2 cellular contexts compared by ENCODE assay signal in the genomic region with DNA sequence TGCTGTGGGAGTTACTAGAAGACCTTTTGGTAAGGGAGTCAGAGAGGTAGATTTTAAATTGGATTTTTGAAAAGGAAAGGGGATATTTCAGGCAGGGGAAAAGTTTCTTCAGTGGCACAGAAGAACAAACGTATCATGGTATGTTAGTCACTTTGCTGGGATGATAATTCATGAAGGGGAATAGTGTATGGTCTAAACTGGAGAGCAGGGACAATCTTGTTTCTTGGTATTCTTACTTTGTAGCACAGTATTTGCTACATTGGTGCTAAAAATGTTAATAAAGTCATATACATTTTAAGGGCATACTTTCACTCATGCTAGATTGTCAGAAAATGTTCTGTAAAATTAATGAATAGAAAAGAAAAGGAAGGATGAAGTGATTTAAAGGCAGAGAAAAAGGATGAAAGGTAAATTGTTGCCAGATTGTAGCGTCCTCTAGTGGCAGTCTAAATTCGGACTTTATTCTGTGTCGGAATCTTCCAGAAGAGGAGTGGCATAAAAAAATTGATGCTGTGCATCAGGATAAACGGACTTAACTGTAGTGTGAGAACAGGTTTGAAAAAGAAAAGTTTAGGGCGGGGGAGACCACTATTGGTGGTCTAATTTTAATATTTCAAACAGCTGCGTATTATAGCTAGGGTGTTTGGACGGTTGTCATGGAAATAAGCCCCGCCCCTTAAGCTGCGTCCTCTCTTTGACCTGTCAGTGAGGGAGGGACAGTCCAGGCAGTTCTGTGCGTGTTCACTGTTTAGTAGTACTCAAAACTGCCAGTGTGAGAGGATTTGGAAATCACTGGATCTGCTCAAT.
TF ChIP-seq lines count a peak whose summit lies in the region.

A gene with protein sequence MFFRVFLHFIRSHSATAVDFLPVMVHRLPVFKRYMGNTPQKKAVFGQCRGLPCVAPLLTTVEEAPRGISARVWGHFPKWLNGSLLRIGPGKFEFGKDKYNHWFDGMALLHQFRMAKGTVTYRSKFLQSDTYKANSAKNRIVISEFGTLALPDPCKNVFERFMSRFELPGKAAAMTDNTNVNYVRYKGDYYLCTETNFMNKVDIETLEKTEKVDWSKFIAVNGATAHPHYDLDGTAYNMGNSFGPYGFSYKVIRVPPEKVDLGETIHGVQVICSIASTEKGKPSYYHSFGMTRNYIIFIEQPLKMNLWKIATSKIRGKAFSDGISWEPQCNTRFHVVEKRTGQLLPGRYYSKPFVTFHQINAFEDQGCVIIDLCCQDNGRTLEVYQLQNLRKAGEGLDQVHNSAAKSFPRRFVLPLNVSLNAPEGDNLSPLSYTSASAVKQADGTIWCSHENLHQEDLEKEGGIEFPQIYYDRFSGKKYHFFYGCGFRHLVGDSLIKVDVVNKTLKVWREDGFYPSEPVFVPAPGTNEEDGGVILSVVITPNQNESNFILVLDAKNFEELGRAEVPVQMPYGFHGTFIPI (plus strand): TSS at position 724 of the 807 bp plus-strand sequence. CDS start 90 bp downstream, outside the sequence.

TF ChIP-seq in GM23338, 12 proteins besides CTCF, POLR2A, EP300 and RAD21 (continues in another document):
- TF ChIP-seq CREB1 (CRISPR knock-in tag; IDR thresholded peaks at IDR 0.05; ENCODE audit: low read depth), result no peak
- no peak for TF ChIP-seq EZH2 (IDR thresholded peaks at IDR 0.05; ENCODE audit: low read depth, unreplicated experiment)
- TF ChIP-seq, protein P1, sequence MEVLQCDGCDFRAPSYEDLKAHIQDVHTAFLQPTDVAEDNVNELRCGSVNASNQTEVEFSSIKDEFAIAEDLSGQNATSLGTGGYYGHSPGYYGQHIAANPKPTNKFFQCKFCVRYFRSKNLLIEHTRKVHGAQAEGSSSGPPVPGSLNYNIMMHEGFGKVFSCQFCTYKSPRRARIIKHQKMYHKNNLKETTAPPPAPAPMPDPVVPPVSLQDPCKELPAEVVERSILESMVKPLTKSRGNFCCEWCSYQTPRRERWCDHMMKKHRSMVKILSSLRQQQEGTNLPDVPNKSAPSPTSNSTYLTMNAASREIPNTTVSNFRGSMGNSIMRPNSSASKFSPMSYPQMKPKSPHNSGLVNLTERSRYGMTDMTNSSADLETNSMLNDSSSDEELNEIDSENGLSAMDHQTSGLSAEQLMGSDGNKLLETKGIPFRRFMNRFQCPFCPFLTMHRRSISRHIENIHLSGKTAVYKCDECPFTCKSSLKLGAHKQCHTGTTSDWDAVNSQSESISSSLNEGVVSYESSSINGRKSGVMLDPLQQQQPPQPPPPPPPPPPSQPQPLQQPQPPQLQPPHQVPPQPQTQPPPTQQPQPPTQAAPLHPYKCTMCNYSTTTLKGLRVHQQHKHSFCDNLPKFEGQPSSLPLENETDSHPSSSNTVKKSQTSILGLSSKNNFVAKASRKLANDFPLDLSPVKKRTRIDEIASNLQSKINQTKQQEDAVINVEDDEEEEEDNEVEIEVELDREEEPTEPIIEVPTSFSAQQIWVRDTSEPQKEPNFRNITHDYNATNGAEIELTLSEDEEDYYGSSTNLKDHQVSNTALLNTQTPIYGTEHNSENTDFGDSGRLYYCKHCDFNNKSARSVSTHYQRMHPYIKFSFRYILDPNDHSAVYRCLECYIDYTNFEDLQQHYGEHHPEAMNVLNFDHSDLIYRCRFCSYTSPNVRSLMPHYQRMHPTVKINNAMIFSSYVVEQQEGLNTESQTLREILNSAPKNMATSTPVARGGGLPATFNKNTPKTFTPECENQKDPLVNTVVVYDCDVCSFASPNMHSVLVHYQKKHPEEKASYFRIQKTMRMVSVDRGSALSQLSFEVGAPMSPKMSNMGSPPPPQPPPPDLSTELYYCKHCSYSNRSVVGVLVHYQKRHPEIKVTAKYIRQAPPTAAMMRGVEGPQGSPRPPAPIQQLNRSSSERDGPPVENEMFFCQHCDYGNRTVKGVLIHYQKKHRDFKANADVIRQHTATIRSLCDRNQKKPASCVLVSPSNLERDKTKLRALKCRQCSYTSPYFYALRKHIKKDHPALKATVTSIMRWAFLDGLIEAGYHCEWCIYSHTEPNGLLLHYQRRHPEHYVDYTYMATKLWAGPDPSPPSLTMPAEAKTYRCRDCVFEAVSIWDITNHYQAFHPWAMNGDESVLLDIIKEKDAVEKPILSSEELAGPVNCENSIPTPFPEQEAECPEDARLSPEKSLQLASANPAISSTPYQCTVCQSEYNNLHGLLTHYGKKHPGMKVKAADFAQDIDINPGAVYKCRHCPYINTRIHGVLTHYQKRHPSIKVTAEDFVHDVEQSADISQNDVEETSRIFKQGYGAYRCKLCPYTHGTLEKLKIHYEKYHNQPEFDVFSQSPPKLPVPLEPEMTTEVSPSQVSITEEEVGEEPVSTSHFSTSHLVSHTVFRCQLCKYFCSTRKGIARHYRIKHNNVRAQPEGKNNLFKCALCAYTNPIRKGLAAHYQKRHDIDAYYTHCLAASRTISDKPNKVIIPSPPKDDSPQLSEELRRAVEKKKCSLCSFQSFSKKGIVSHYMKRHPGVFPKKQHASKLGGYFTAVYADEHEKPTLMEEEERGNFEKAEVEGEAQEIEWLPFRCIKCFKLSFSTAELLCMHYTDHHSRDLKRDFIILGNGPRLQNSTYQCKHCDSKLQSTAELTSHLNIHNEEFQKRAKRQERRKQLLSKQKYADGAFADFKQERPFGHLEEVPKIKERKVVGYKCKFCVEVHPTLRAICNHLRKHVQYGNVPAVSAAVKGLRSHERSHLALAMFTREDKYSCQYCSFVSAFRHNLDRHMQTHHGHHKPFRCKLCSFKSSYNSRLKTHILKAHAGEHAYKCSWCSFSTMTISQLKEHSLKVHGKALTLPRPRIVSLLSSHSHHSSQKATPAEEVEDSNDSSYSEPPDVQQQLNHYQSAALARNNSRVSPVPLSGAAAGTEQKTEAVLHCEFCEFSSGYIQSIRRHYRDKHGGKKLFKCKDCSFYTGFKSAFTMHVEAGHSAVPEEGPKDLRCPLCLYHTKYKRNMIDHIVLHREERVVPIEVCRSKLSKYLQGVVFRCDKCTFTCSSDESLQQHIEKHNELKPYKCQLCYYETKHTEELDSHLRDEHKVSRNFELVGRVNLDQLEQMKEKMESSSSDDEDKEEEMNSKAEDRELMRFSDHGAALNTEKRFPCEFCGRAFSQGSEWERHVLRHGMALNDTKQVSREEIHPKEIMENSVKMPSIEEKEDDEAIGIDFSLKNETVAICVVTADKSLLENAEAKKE (CRISPR knock-in tag; IDR thresholded peaks at IDR 0.05), result no peak
- no peak for TF ChIP-seq EZH2phosphoT487 (IDR thresholded peaks at IDR 0.05; ENCODE audit: unreplicated experiment)
- TF ChIP-seq, protein P2, sequence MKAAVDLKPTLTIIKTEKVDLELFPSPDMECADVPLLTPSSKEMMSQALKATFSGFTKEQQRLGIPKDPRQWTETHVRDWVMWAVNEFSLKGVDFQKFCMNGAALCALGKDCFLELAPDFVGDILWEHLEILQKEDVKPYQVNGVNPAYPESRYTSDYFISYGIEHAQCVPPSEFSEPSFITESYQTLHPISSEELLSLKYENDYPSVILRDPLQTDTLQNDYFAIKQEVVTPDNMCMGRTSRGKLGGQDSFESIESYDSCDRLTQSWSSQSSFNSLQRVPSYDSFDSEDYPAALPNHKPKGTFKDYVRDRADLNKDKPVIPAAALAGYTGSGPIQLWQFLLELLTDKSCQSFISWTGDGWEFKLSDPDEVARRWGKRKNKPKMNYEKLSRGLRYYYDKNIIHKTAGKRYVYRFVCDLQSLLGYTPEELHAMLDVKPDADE (IDR thresholded peaks at IDR 0.05), result no peak

TF ChIP-seq in H1, 55 proteins besides CTCF, POLR2A, EP300 and RAD21:
- TF ChIP-seq SP1 (IDR thresholded peaks at IDR 0.05; ENCODE audit: low read depth, low read length) (peak; percentile 15; the same call in 1 of the 2 replicates), GABPA (IDR thresholded peaks at IDR 0.05; ENCODE audit: borderline replicate concordance, insufficient read depth, low read length) (no peak), RNF2 (IDR thresholded peaks at IDR 0.05; ENCODE audit: borderline replicate concordance, low read depth, low read length, missing control alignments, poor library complexity, severe bottlenecking) (no peak), SIN3A (conservative IDR thresholded peaks at IDR 0.05 in 1 of 2, IDR thresholded peaks at IDR 0.05 in 1 of 2; ENCODE audit: low read depth in 1 of 2, low read length in 2 of 2) (peak in 1 of 2 experiments; percentile 68; a peak in 1 of 4 replicates), SP4 (IDR thresholded peaks at IDR 0.05; ENCODE audit: low read length) (no peak), BRCA1 (IDR thresholded peaks at IDR 0.05; ENCODE audit: low read depth, low read length) (no peak), ZNF274 (IDR thresholded peaks at IDR 0.05; ENCODE audit: borderline replicate concordance, extremely low read depth, low read length) (no peak), NRF1 (IDR thresholded peaks at IDR 0.05; ENCODE audit: low read depth, low read length) (no peak)
